Comparison of ENCODE assay signal across 18 cellular contexts in genomic region chr3:45515999-45516804, GRCh38.
DNase-seq lines count a peak whose midpoint lies in the region; ATAC-seq and TF ChIP-seq lines count a peak whose summit lies in the region.
"Had no signal": no experiment of that assay in that cellular context is flagged by ENCODE, and none has a peak within 500 bp of the region (broad histone marks: within the 10 kb centered on the region; RNA-seq: fewer than 3 reads in every experiment).

No MANE protein-coding gene starts in this region.

- no peak overlapping the region for H3K4me3 ChIP-seq in heart right ventricle
- H3K4me3 ChIP-seq in upper lobe of left lung = no peak overlapping the region
- H3K4me3 ChIP-seq: A549, K562 had no signal

- H3K4me3 Mint-ChIP-seq in nephron progenitor cell = no peak overlapping the region
- H3K4me3 Mint-ChIP-seq: CD4-positive, CD25-positive, alpha-beta regulatory T cell had no signal

- ATAC-seq in heart right ventricle (peak in 6 of 8 donors; percentile 19 to 73 (median 33)), left cardiac atrium (no peak), upper lobe of left lung (ENCODE audit: low FRiP score in 2 of 2) (peak; percentile 38 to 72), HG02973 (IDR thresholded peaks at IDR 0.05; ENCODE audit: unreplicated experiment) (no peak)
- ATAC-seq: A549, K562 had no signal

- no peaks in the 10 kb centered on the region for H3K27me3 Mint-ChIP-seq in nephron progenitor cell (ENCODE audit: low read depth, poor library complexity)
- H3K27me3 Mint-ChIP-seq: CD4-positive, CD25-positive, alpha-beta regulatory T cell had no signal

- peaks cover 0 to 16% (median 7%) of the 10 kb centered on the region in 9 donors for H3K4me1 ChIP-seq in heart right ventricle
- H3K4me1 ChIP-seq in upper lobe of left lung = peaks cover 11 to 18% (median 15%) of the 10 kb centered on the region in 4 donors
- H3K4me1 ChIP-seq: A549 had no signal

- 67 to 71% methylated on average over 14 of the region's 14 CpGs for WGBS in heart right ventricle, 2 donors
- WGBS in upper lobe of left lung, 2 donors = 67 to 72% methylated on average over 13 to 14 of the region's 14 CpGs

- H3K36me3 ChIP-seq in heart right ventricle = peaks cover 0 to 74% (median 18%) of the 10 kb centered on the region in 9 donors
- H3K36me3 ChIP-seq in upper lobe of left lung = peaks cover 0 to 28% (median 11%) of the 10 kb centered on the region in 4 donors

- TF ChIP-seq POLR2A in upper lobe of left lung (IDR thresholded peaks at IDR 0.05) = no peak

- DNase-seq in heart right ventricle = no peak
- no peak for DNase-seq in left cardiac atrium
- DNase-seq in dermis blood vessel endothelial cell = peak; percentile 45
- peak; percentile 3 for DNase-seq in midbrain (lab: John Stamatoyannopoulos, UW)
- DNase-seq in upper lobe of left lung = peak in 1 of 2 donors; percentile 40
- DNase-seq in activated CD4-positive, alpha-beta T cell treated with anti-CD3 and anti-CD28 coated beads for 1 hour = no peak
- no peak for DNase-seq in nephron progenitor cell
- DNase-seq: CD4-positive, CD25-positive, alpha-beta regulatory T cell; DMS79 treated with DMSO at 0.1 percent for 48 hours; NCI-H1436; NCI-H2081; NCI-H69; NK-92 treated with Interleukin-12 subunit alpha and Interleukin-12 subunit beta, amount 100 ng/mL, for 24 hours; OCI-M1; RPMI8226 had no signal

- no peaks in the 10 kb centered on the region for H3K27me3 ChIP-seq in heart right ventricle
- H3K27me3 ChIP-seq in upper lobe of left lung = no peaks in the 10 kb centered on the region

- TF ChIP-seq CTCF in heart right ventricle (IDR thresholded peaks at IDR 0.05) = no peak
- no peak for TF ChIP-seq CTCF in upper lobe of left lung (IDR thresholded peaks at IDR 0.05)
- TF ChIP-seq CTCF in nephron progenitor cell (IDR thresholded peaks at IDR 0.05) = no peak

- intact Hi-C loops in heart right ventricle (cut with DNase I) = loop anchor here in 1 of 10 donors (5.0 kb wide), 1 partner anchor 76 kb away; the partner anchor contains the start of gene LIMD1
- intact Hi-C loops in left cardiac atrium (cut with DNase I) = no loop called here

- H3K9me3 Mint-ChIP-seq in nephron progenitor cell = no peaks in the 10 kb centered on the region
- H3K9me3 Mint-ChIP-seq: CD4-positive, CD25-positive, alpha-beta regulatory T cell had no signal

- TF ChIP-seq EP300 in upper lobe of left lung (IDR thresholded peaks at IDR 0.05) = no peak

- peaks cover 58% of the 10 kb centered on the region for H3K36me3 Mint-ChIP-seq in nephron progenitor cell (ENCODE audit: low read depth)

- H3K27ac Mint-ChIP-seq in nephron progenitor cell = no peak overlapping the region

- H3K27ac ChIP-seq in heart right ventricle = peak overlapping the region in 3 of 10 donors; percentile 27 to 54 (median 29)
- H3K27ac ChIP-seq in upper lobe of left lung = peak overlapping the region; percentile 43 to 70 (median 65)
- H3K27ac ChIP-seq: A549 had no signal

- H3K4me1 Mint-ChIP-seq in nephron progenitor cell = peaks cover 15% of the 10 kb centered on the region

- H3K9me3 ChIP-seq in heart right ventricle (no peaks in the 10 kb centered on the region), upper lobe of left lung (no peaks in the 10 kb centered on the region)
- H3K9me3 ChIP-seq: A549 had no signal

Comparison
In these comparisons a context has a peak if more than half of its experiments do, and no peak if none do; other contexts are left out.
1. ATAC-seq: peak in heart right ventricle (6 of 8) and upper lobe of left lung (2 of 2); none in left cardiac atrium (0 of 2) and HG02973 (single experiment).
2. DNase-seq: peak in dermis blood vessel endothelial cell (single experiment) and midbrain (single experiment); none in heart right ventricle (0 of 2), left cardiac atrium (single experiment), activated CD4-positive, alpha-beta T cell treated with anti-CD3 and anti-CD28 coated beads for 1 hour (single experiment) and nephron progenitor cell (single experiment).